9 cellular contexts compared by ENCODE assay signal in genomic region chr9:83955985-83956287, GRCh38. TPM values are rescaled to one million over a fixed set of nuclear protein-coding genes. Genes with fewer than 3 reads are reported as not detected.
DNase-seq lines count a peak whose midpoint lies in the region; ATAC-seq and TF ChIP-seq lines count a peak whose summit lies in the region.
"Had no signal": no experiment of that assay in that cellular context is flagged by ENCODE, and none has a peak within 500 bp of the region (broad histone marks: within the 10 kb centered on the region; RNA-seq: fewer than 3 reads in every experiment).

No MANE protein-coding gene starts in this region.

- TF ChIP-seq CTCF in 22Rv1 (IDR thresholded peaks at IDR 0.05) (no peak), esophagus squamous epithelium (IDR thresholded peaks at IDR 0.05) (no peak)

- H3K18ac ChIP-seq in trophoblast cell (ENCODE audit: low read length), result peak overlapping the region; percentile 53

- H3K14ac ChIP-seq in trophoblast cell (ENCODE audit: low read length), result no peak overlapping the region

- H2BK12ac ChIP-seq in trophoblast cell (ENCODE audit: low read length), result no peak overlapping the region

- peak overlapping the region; percentile 15 for H3K4me2 ChIP-seq in trophoblast cell (ENCODE audit: low read length)

- H3K79me2 ChIP-seq in trophoblast cell (ENCODE audit: control insufficient read depth, insufficient read depth, low read length, poor library complexity), result no peaks in the 10 kb centered on the region

- intact Hi-C loops in esophagus squamous epithelium (cut with DNase I), result no loop called here

- no peak overlapping the region for H3K9ac ChIP-seq in trophoblast cell (ENCODE audit: low read length)

- ATAC-seq in GM21360 (IDR thresholded peaks at IDR 0.05; ENCODE audit: unreplicated experiment) (peak; percentile 44), GM19463 (IDR thresholded peaks at IDR 0.05; ENCODE audit: unreplicated experiment) (no peak), HG03045 (IDR thresholded peaks at IDR 0.05; ENCODE audit: unreplicated experiment) (no peak)
- ATAC-seq: HCT116 had no signal

- H3K4me1 ChIP-seq in esophagus squamous epithelium, result peaks cover 7 to 28% (median 10%) of the 10 kb centered on the region in 3 donors
- H3K4me1 ChIP-seq in trophoblast cell (ENCODE audit: control insufficient read depth in 1 of 2, insufficient read depth in 2 of 2, low read length in 2 of 2), result peaks cover 0 to 4% of the 10 kb centered on the region in 2 experiments

- no peaks in the 10 kb centered on the region for H3K9me3 ChIP-seq in esophagus squamous epithelium
- H3K9me3 ChIP-seq in trophoblast cell (ENCODE audit: insufficient read depth, low read depth, low read length), result peaks cover 1% of the 10 kb centered on the region

- peak overlapping the region; percentile 1 for H4K12ac ChIP-seq in trophoblast cell (ENCODE audit: low read depth, low read length)

- 15 to 20% methylated on average over 5 to 13 of the region's 13 CpGs for WGBS in esophagus squamous epithelium, 2 donors
- no CpG with 5 or more reads among the region's 13 CpGs for WGBS in trophoblast cell (ENCODE audit: extremely low coverage, insufficient coverage, insufficient read length)

- H3K4me3 ChIP-seq in esophagus squamous epithelium, result peak overlapping the region; percentile 60 to 93 (median 77)
- peak overlapping the region; percentile 12 for H3K4me3 ChIP-seq in trophoblast cell (ENCODE audit: low read depth, low read length)

- peak overlapping the region; percentile 89 for H4K8ac ChIP-seq in trophoblast cell (ENCODE audit: low read depth, low read length)

- no peak overlapping the region for H2BK5ac ChIP-seq in trophoblast cell (ENCODE audit: low read depth, low read length, poor library complexity)

- H2AK5ac ChIP-seq in trophoblast cell (ENCODE audit: low read length), result no peak overlapping the region

- H3K79me1 ChIP-seq in trophoblast cell (ENCODE audit: low read length), result peaks cover 5% of the 10 kb centered on the region

- DNase-seq in SKM-1 treated with dmso at 0.1 percent for 144 hours (lab: John Stamatoyannopoulos, UW; ENCODE audit: unreplicated experiment), result peak; percentile 49
- DNase-seq in esophagus squamous epithelium (lab: John Stamatoyannopoulos, UW), result no peak
- DNase-seq in trophoblast cell, result no peak
- no peak for DNase-seq in NCI-H1694 treated with DMSO at 0.1 percent for 48 hours (lab: John Stamatoyannopoulos, UW)

- H2AFZ ChIP-seq in trophoblast cell (ENCODE audit: insufficient read depth, low read length, poor library complexity), result peak overlapping the region; percentile 43

- H3K27ac ChIP-seq in 22Rv1 (peak overlapping the region; percentile 95), esophagus squamous epithelium (peak overlapping the region; percentile 86 to 92 (median 88)), trophoblast cell (ENCODE audit: low read depth, low read length) (no peak overlapping the region)

- H3K27me3 ChIP-seq in esophagus squamous epithelium (no peaks in the 10 kb centered on the region), trophoblast cell (ENCODE audit: insufficient read depth, low read length) (no peaks in the 10 kb centered on the region)

- no peak for TF ChIP-seq POLR2A in esophagus squamous epithelium (IDR thresholded peaks at IDR 0.05)

- no peak overlapping the region for H3K4ac ChIP-seq in trophoblast cell (ENCODE audit: low read depth, low read length)

- H4K91ac ChIP-seq in trophoblast cell (ENCODE audit: low read depth, low read length), result no peak overlapping the region

- H3K36me3 ChIP-seq in esophagus squamous epithelium (peaks cover 0 to 34% (median 0%) of the 10 kb centered on the region in 3 donors), trophoblast cell (ENCODE audit: control insufficient read depth in 1 of 2, insufficient read depth in 2 of 2, low read length in 2 of 2) (peaks cover 0 to 3% of the 10 kb centered on the region in 2 experiments)

- no peak overlapping the region for H2BK120ac ChIP-seq in trophoblast cell (ENCODE audit: insufficient read depth, low read length, poor library complexity)

- H3K23ac ChIP-seq in trophoblast cell (ENCODE audit: low read length), result no peak overlapping the region

RNA-seq across cellular contexts. Expression of gene HNRNPK, which starts 24.1 kb away (rescaled TPM):
- 100 to 1,000 TPM; 348 to 510 (median 452) TPM for total RNA-seq in esophagus squamous epithelium
- polyA plus RNA-seq in trophoblast cell (2013), result 450 and 455 TPM in 2 replicates

RNA-seq across cellular contexts. Expression of gene RMI1, which starts 24.7 kb away (rescaled TPM):
- 1 to 10 TPM; 2.8 to 7.3 (median 5.9) TPM for total RNA-seq in esophagus squamous epithelium
- 9.1 and 9.3 TPM in 2 replicates for polyA plus RNA-seq in trophoblast cell (2013)

RNA-seq across cellular contexts. Expression of gene KIF27, which starts 34.7 kb away (rescaled TPM):
- total RNA-seq in esophagus squamous epithelium, result 1 to 10 TPM; 1.6 to 4.2 (median 3.5) TPM
- 1.9 and 2.0 TPM in 2 replicates for polyA plus RNA-seq in trophoblast cell (2013)
